ENCODE assay signal across 27 cellular contexts in genomic region chr9:37010976-37011375, GRCh38. TPM values are rescaled to one million over a fixed set of nuclear protein-coding genes. Genes with fewer than 3 reads are reported as not detected.
DNase-seq lines count a peak whose midpoint lies in the region; ATAC-seq and TF ChIP-seq lines count a peak whose summit lies in the region.
"Had no signal": no experiment of that assay in that cellular context is flagged by ENCODE, and none has a peak within 500 bp of the region (broad histone marks: within the 10 kb centered on the region; RNA-seq: fewer than 3 reads in every experiment).

No MANE protein-coding gene starts in this region.

- DNase-seq in memory B cell (ENCODE audit: low spot score in 2 of 2) (no peak), RWPE1 (ENCODE audit: low spot score) (no peak), osteoblast (ENCODE audit: insufficient read length, low spot score, missing footprints) (no peak)
- DNase-seq: 8988T, DMS53, EL, GF-D8, MG63, NCI-H1048, NCI-H1436, NCI-H187 treated with DMSO at 0.1 percent for 48 hours, NCI-H2107, NCI-H446 treated with DMSO at 0.1 percent for 48 hours, NCI-H526 treated with DMSO at 0.1 percent for 48 hours, PC-9, RPMI8226, SHP77 treated with DMSO at 0.1 percent for 48 hours, T-helper 2 cell had no signal

- CTCF ChIA-PET in RWPE1 (lab: Yijun Ruan, JAX): no interaction called here

- H3K27me3 Mint-ChIP-seq in memory B cell: no peaks in the 10 kb centered on the region

- peaks cover 96% of the 10 kb centered on the region for H3K4me1 ChIP-seq in BLaER1
- H3K4me1 ChIP-seq in OCI-LY1 (ENCODE audit: insufficient read depth, low read length, severe bottlenecking): peaks cover 91% of the 10 kb centered on the region
- no peaks in the 10 kb centered on the region for H3K4me1 ChIP-seq in osteoblast (ENCODE audit: insufficient read depth, low read length)

- H3K9me3 Mint-ChIP-seq in memory B cell: no peaks in the 10 kb centered on the region
- H3K9me3 Mint-ChIP-seq: CD14-positive monocyte had no signal

- no peaks in the 10 kb centered on the region for H3K9me3 ChIP-seq in BLaER1
- H3K9me3 ChIP-seq in OCI-LY1 (ENCODE audit: low read length): no peaks in the 10 kb centered on the region
- no peaks in the 10 kb centered on the region for H3K9me3 ChIP-seq in osteoblast (ENCODE audit: low read depth, low read length)
- H3K9me3 ChIP-seq: MG63 had no signal

- H3K4me1 Mint-ChIP-seq in memory B cell: peaks cover 68% of the 10 kb centered on the region
- H3K4me1 Mint-ChIP-seq: CD14-positive monocyte had no signal

- no peak overlapping the region for H3K9ac ChIP-seq in BLaER1
- no peak overlapping the region; the same call in 1 of the 2 replicates for H3K9ac ChIP-seq in OCI-LY1 (ENCODE audit: low read length)

- peaks cover 3% of the 10 kb centered on the region; the same call in 1 of the 2 replicates for H3K27me3 ChIP-seq in BLaER1
- no peaks in the 10 kb centered on the region for H3K27me3 ChIP-seq in OCI-LY1 (ENCODE audit: insufficient read depth, low read length)
- H3K27me3 ChIP-seq in osteoblast (ENCODE audit: insufficient read depth, low read length): peaks cover 85% of the 10 kb centered on the region

- POLR2A ChIA-PET in RWPE1 (lab: Yijun Ruan, JAX; ENCODE audit: low non-redundant PET): no interaction called here

- H4K20me1 ChIP-seq in BLaER1: peaks cover 100% of the 10 kb centered on the region
- no peaks in the 10 kb centered on the region for H4K20me1 ChIP-seq in OCI-LY1 (ENCODE audit: insufficient read depth, low read length)
- H4K20me1 ChIP-seq in osteoblast (ENCODE audit: insufficient read depth, low read length): no peaks in the 10 kb centered on the region

- peaks cover 39% of the 10 kb centered on the region for H3K36me3 Mint-ChIP-seq in memory B cell
- H3K36me3 Mint-ChIP-seq: CD14-positive monocyte had no signal

- peak overlapping the region; percentile 72 for H3K4me3 Mint-ChIP-seq in memory B cell

- H3K9me2 ChIP-seq in OCI-LY1 (ENCODE audit: low read depth, low read length): no peaks in the 10 kb centered on the region

- no peak overlapping the region for H2AFZ ChIP-seq in OCI-LY1 (ENCODE audit: low read length)
- H2AFZ ChIP-seq in osteoblast (ENCODE audit: low read length): no peak overlapping the region
- H2AFZ ChIP-seq: PC-9 had no signal

- H3F3A ChIP-seq in OCI-LY1 (ENCODE audit: insufficient read depth, low read length): 0 out of 2 replicates have a peak, but pooled peaks cover 5% of the 10 kb centered on the region

- no peak overlapping the region for H3K27ac ChIP-seq in BLaER1
- peak overlapping the region; percentile 96 for H3K27ac ChIP-seq in OCI-LY1 (ENCODE audit: low read depth, low read length, poor library complexity, severe bottlenecking)
- no peak overlapping the region for H3K27ac ChIP-seq in RWPE1
- H3K27ac ChIP-seq in osteoblast (ENCODE audit: low read depth, low read length): no peak overlapping the region
- H3K27ac ChIP-seq: PC-9, SK-N-MC had no signal

- H3K36me3 ChIP-seq in BLaER1 (peaks cover 95% of the 10 kb centered on the region), OCI-LY1 (ENCODE audit: insufficient read depth, low read length) (peaks cover 85% of the 10 kb centered on the region), osteoblast (ENCODE audit: insufficient read depth, low read length) (no peaks in the 10 kb centered on the region)
- H3K36me3 ChIP-seq: MG63 had no signal

- no peaks in the 10 kb centered on the region; the same call in 1 of the 2 replicates for H3K79me2 ChIP-seq in OCI-LY1 (ENCODE audit: insufficient read depth, low read length)
- H3K79me2 ChIP-seq in osteoblast (ENCODE audit: insufficient read depth, low read length): no peaks in the 10 kb centered on the region

- H3K27ac Mint-ChIP-seq in memory B cell: peak overlapping the region; percentile 97

- TF ChIP-seq CTCF in GM12875 (IDR thresholded peaks at IDR 0.05; ENCODE audit: borderline replicate concordance, insufficient read depth, low read depth, low read length) (no peak), OCI-LY1 (IDR thresholded peaks at IDR 0.05; ENCODE audit: low read length) (no peak), RWPE1 (conservative IDR thresholded peaks at IDR 0.05; ENCODE audit: low read depth) (no peak), osteoblast (IDR thresholded peaks at IDR 0.05; ENCODE audit: extremely low read depth, low read depth, low read length) (no peak)

- H3K4me3 ChIP-seq in BLaER1 (peak overlapping the region; percentile 22; the same call in 1 of the 2 replicates), GM12875 (ENCODE audit: low read depth, low read length) (peak overlapping the region; percentile 6), OCI-LY1 (ENCODE audit: low read depth, low read length, poor library complexity, severe bottlenecking) (peak overlapping the region; percentile 21), osteoblast (ENCODE audit: insufficient read depth, low read length) (no peak overlapping the region)
- H3K4me3 ChIP-seq: MG63, PC-9, SK-N-MC had no signal

- peak; percentile 48 for ATAC-seq in memory B cell (ENCODE audit: low read depth)
- no peak for ATAC-seq in GM18873 (IDR thresholded peaks at IDR 0.05; ENCODE audit: low FRiP score, unreplicated experiment)
- no peak for ATAC-seq in GM21447 (IDR thresholded peaks at IDR 0.05; ENCODE audit: unreplicated experiment)
- ATAC-seq: HCT116 had no signal

- H3K4me2 ChIP-seq in BLaER1 (peak overlapping the region; percentile 83), OCI-LY1 (ENCODE audit: low read length) (peak overlapping the region; percentile 40; the same call in 1 of the 2 replicates), osteoblast (ENCODE audit: insufficient read depth, low read length) (no peak overlapping the region)
- H3K4me2 ChIP-seq: PC-9 had no signal

RNA-seq across cellular contexts. Expression of gene PAX5, which starts 23.1 kb away (rescaled TPM):
- total RNA-seq in osteoblast: under 0.01 TPM in 1 of 2 replicates, not detected in the other
- total RNA-seq: LHCN-M2, PC-9 had no signal
